Comparison of ENCODE assay signal across 25 cellular contexts in the genomic region with DNA sequence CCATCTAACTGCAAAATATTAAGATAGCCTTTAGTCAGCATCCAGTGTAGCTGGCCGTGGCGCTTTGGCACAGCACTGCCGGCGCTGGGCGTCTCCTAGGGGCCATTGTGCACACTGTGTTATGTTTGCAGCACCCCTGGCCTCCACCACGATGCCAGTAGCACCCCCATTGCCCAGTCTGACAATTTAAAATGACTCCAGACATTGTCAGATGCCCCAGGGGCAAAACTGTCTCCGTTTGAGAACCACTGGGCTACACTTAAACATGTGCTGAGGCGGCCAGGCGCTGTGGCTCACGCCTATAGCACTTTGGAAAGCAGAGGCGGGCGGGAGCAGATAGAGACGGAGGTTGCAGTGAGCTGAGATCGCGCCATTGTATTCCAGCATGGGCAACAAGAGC. TPM values are rescaled to one million over a fixed set of nuclear protein-coding genes. Genes with fewer than 3 reads are reported as not detected.
"Had no signal": no experiment of that assay in that cellular context is flagged by ENCODE, and none has a peak within 500 bp of the region (broad histone marks: within the 10 kb centered on the region; RNA-seq: fewer than 3 reads in every experiment).

No MANE protein-coding gene starts in this region.

- ATAC-seq: esophagus mucosa; heart left ventricle; naive thymus-derived CD4-positive, alpha-beta T cell; psoas muscle; sciatic nerve had no signal

- H3K27me3 Mint-ChIP-seq: naive thymus-derived CD4-positive, alpha-beta T cell had no signal

- DNase-seq: cortex of kidney; dorsolateral prefrontal cortex; effector CD8-positive, alpha-beta T cell; hippocampal formation; kidney glomerular epithelial cell; mesendoderm; naive thymus-derived CD4-positive, alpha-beta T cell; nephron progenitor cell; retina; stimulated activated CD4-positive, alpha-beta T cell treated with anti-CD3 and anti-CD28 coated beads, Interleukin-2, amount 100 ng/mL, for 24 hours; stimulated activated CD4-positive, alpha-beta T cell treated with anti-CD3 and anti-CD28 coated beads, Interleukin-4, amount 100 ng/mL, for 4 hours; stimulated activated naive CD4-positive, alpha-beta T cell; stomach; substantia nigra; transverse colon had no signal

- H3K4me3 Mint-ChIP-seq: naive thymus-derived CD4-positive, alpha-beta T cell; nephron progenitor cell had no signal

- H3K27ac ChIP-seq: heart left ventricle, psoas muscle, stomach, thoracic aorta, transverse colon had no signal

- H3K9me3 Mint-ChIP-seq: naive thymus-derived CD4-positive, alpha-beta T cell; nephron progenitor cell had no signal

RNA-seq across cellular contexts. Expression of gene HRH3, which starts 43.2 kb away (rescaled TPM):
- total RNA-seq: esophagus mucosa; fibroblast of lung; glomerular endothelial cell; heart left ventricle; lung; mononuclear cell; naive thymus-derived CD4-positive, alpha-beta T cell; omental fat pad; psoas muscle; sciatic nerve; stomach; thoracic aorta; transverse colon had no signal
